In genomic region chr22:46111645-46112306, GRCh38 we compare ENCODE assay signal across 10 cellular contexts. TPM values are rescaled to one million over a fixed set of nuclear protein-coding genes. Genes with fewer than 3 reads are reported as not detected.
DNase-seq lines count a peak whose midpoint lies in the region; FAIRE-seq and TF ChIP-seq lines count a peak whose summit lies in the region.
"Had no signal": no experiment of that assay in that cellular context is flagged by ENCODE, and none has a peak within 500 bp of the region (broad histone marks: within the 10 kb centered on the region; RNA-seq: fewer than 3 reads in every experiment).

No MANE protein-coding gene starts in this region.

- in situ Hi-C loops in G401 (cut with HindIII; ENCODE audit: low sequenced_read_pairs), result no loop called here

- intact Hi-C loops in spleen (cut with DNase I; ENCODE audit: low total_unique reads), result no loop called here

- no peaks in the 10 kb centered on the region for H3K4me1 Mint-ChIP-seq in astrocyte (ENCODE audit: low read depth, unreplicated experiment)

- no peak overlapping the region for H3K9ac ChIP-seq in astrocyte (ENCODE audit: low read length)

- H4K20me1 ChIP-seq in astrocyte (ENCODE audit: insufficient read depth, low read length), result peaks cover 86% of the 10 kb centered on the region

- H3K36me3 Mint-ChIP-seq in astrocyte (ENCODE audit: low read depth, unreplicated experiment), result no peaks in the 10 kb centered on the region

- H3K9me3 Mint-ChIP-seq in astrocyte (ENCODE audit: unreplicated experiment), result no peaks in the 10 kb centered on the region
- H3K9me3 Mint-ChIP-seq: CD8-positive, alpha-beta memory T cell had no signal

- H3K4me3 ChIP-seq in astrocyte (ENCODE audit: insufficient read depth, low read depth, low read length) (no peak overlapping the region), spleen (no peak overlapping the region), Peyer's patch (no peak overlapping the region)

- DNase-seq in G401 (ENCODE audit: low spot score) (peak; percentile 26), astrocyte (ENCODE audit: low read depth) (no peak), spleen (no peak), LoVo (ENCODE audit: low spot score) (no peak), NCI-H526 treated with DMSO at 0.1 percent for 48 hours (lab: John Stamatoyannopoulos, UW) (no peak), caudate nucleus (lab: John Stamatoyannopoulos, UW) (no peak), Peyer's patch (no peak)
- DNase-seq: CD8-positive, alpha-beta memory T cell; NCI-H187 had no signal

- H3K4me2 ChIP-seq in astrocyte (ENCODE audit: low read length), result no peak overlapping the region

- H3K27ac Mint-ChIP-seq in astrocyte (ENCODE audit: unreplicated experiment), result no peak overlapping the region

- TF ChIP-seq POLR2A in spleen (IDR thresholded peaks at IDR 0.05), result no peak
- no peak for TF ChIP-seq POLR2A in Peyer's patch (IDR thresholded peaks at IDR 0.05)

- WGBS in spleen, 5 donors, result 51 to 63% (median 55%) methylated on average over 9 to 20 of the region's 20 CpGs

- peaks cover 55% of the 10 kb centered on the region for H3K4me1 ChIP-seq in astrocyte (ENCODE audit: insufficient read depth, low read length)
- peaks cover 33 to 99% (median 83%) of the 10 kb centered on the region in 6 donors for H3K4me1 ChIP-seq in spleen
- peaks cover 2 to 89% (median 9%) of the 10 kb centered on the region in 4 donors for H3K4me1 ChIP-seq in Peyer's patch

- peaks cover 23% of the 10 kb centered on the region for H3K79me2 ChIP-seq in astrocyte (ENCODE audit: insufficient read depth, low read length)

- peaks cover 10% of the 10 kb centered on the region for H3K27me3 Mint-ChIP-seq in astrocyte (ENCODE audit: low read depth, unreplicated experiment)
- H3K27me3 Mint-ChIP-seq: CD8-positive, alpha-beta memory T cell had no signal

- no peaks in the 10 kb centered on the region for H3K36me3 ChIP-seq in astrocyte (ENCODE audit: insufficient read depth, low read length)
- peaks cover 0 to 79% (median 46%) of the 10 kb centered on the region in 6 donors for H3K36me3 ChIP-seq in spleen
- H3K36me3 ChIP-seq in Peyer's patch, result peaks cover 0 to 64% (median 0%) of the 10 kb centered on the region in 3 donors

- H3K9me3 ChIP-seq in astrocyte (ENCODE audit: insufficient read depth, low read depth, low read length), result no peaks in the 10 kb centered on the region
- H3K9me3 ChIP-seq in spleen, result no peaks in the 10 kb centered on the region
- H3K9me3 ChIP-seq in Peyer's patch, result no peaks in the 10 kb centered on the region

- H3K4me3 Mint-ChIP-seq in astrocyte (ENCODE audit: unreplicated experiment), result no peak overlapping the region

- no peak overlapping the region for H2AFZ ChIP-seq in astrocyte (ENCODE audit: low read depth, low read length)

- no peaks in the 10 kb centered on the region for H3K27me3 ChIP-seq in astrocyte (ENCODE audit: insufficient read depth, low read length)
- H3K27me3 ChIP-seq in layer of hippocampus (ENCODE audit: control insufficient read depth, insufficient read depth, low read length), result no peaks in the 10 kb centered on the region
- no peaks in the 10 kb centered on the region for H3K27me3 ChIP-seq in spleen (replicated peaks in 1 of 7)
- no peaks in the 10 kb centered on the region for H3K27me3 ChIP-seq in Peyer's patch

- FAIRE-seq in astrocyte (lab: Jason Lieb, UNC), result no peak

- H3K27ac ChIP-seq in astrocyte (ENCODE audit: low read depth, low read length) (peak overlapping the region; percentile 25), layer of hippocampus (ENCODE audit: low read depth, low read length) (peak overlapping the region; percentile 53), spleen (peak overlapping the region; percentile 21 to 97 (median 66)), caudate nucleus (ENCODE audit: low read depth, low read length) (no peak overlapping the region), Peyer's patch (peak overlapping the region in 2 of 4 donors; percentile 48 to 76)

- TF ChIP-seq CTCF in astrocyte (IDR thresholded peaks at IDR 0.05; ENCODE audit: insufficient read depth, low read depth, low read length) (no peak), spleen (IDR thresholded peaks at IDR 0.05 in 8 of 11, conservative IDR thresholded peaks at IDR 0.05 in 3 of 11) (no peak), Peyer's patch (IDR thresholded peaks at IDR 0.05) (no peak)

RNA-seq across cellular contexts. Expression of gene PPARA, which starts 38.5 kb away (rescaled TPM):
- 1.7 and 3.2 TPM in 2 replicates for total RNA-seq in G401 (2014; rRNA removed; shearing (Covaris generic))
- total RNA-seq in astrocyte, result 8.4 and 9.6 TPM in 2 replicates
- total RNA-seq in spleen, result 10 to 100 TPM; 21.2 to 40.9 (median 24.8) TPM
- polyA plus RNA-seq in spleen, result 1 to 10 TPM; 2.0 to 5.8 (median 2.4) TPM
- total RNA-seq in Peyer's patch, result 100 to 1,000 TPM in 3 of 4 donors, 10 to 100 TPM in 1; 21.5 to 231 (median 189) TPM
